8 cellular contexts compared by ENCODE assay signal in the genomic region with DNA sequence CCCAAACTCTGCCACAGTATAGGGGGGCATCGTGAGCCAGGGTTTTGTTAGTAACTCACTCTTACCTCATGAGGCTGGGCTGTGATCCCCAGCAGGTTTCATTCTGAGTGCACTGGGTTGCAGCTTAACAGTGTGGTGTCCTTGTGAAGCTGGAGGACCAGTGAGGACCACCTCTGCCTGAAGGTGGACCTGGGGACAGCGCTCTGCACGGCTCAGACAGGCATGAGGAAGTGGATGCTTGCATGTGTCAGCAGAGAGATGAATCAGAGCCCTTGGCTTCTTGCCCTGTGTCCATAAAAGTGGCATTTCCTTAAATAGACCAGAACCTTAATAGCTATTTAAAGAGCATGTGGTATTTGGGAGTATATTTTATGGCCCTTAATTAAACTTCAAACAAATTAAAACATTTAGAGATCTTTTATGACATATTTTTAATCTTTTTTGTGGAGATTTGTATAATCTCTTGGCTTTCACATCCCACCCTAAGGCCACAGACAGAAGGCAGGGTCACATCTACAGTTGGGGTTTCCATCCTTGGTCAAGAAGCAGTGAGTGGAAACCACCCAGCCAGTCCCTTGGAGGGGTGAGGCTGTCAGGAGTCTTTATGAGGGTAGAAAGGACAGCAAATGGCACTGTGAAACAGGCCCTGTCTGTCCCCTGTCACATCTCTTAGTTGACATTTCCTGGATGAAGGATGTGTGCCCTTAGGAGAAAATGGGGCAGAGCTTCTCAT. TPM values are rescaled to one million over a fixed set of nuclear protein-coding genes. Genes with fewer than 3 reads are reported as not detected.
DNase-seq lines count a peak whose midpoint lies in the region; ATAC-seq and TF ChIP-seq lines count a peak whose summit lies in the region.

No MANE protein-coding gene starts in this region.

- H3K36me3 Mint-ChIP-seq in activated CD4-positive, alpha-beta T cell treated with anti-CD3 and anti-CD28 coated beads, Interleukin-2, amount 10 ng/mL, durations not matched to agents 7 days and 5 days (ENCODE audit: low read depth) = peaks cover 20% of the 10 kb centered on the region
- H3K36me3 Mint-ChIP-seq in activated naive CD8-positive, alpha-beta T cell treated with anti-CD3 and anti-CD28 coated beads, Interleukin-2, amount 50 U/mL, for 24 hours (ENCODE audit: low read depth) = peaks cover 23% of the 10 kb centered on the region

- no peak overlapping the region for H3K4me3 Mint-ChIP-seq in activated CD4-positive, alpha-beta T cell treated with anti-CD3 and anti-CD28 coated beads, Interleukin-2, amount 10 ng/mL, durations not matched to agents 7 days and 5 days
- peak overlapping the region; percentile 8 for H3K4me3 Mint-ChIP-seq in activated naive CD8-positive, alpha-beta T cell treated with anti-CD3 and anti-CD28 coated beads, Interleukin-2, amount 50 U/mL, for 24 hours

- H3K4me3 ChIP-seq in right atrium auricular region (peak overlapping the region; percentile 18 to 40), skeletal muscle satellite cell (ENCODE audit: low read length) (peak overlapping the region; percentile 6)

- H3K9me3 ChIP-seq in right atrium auricular region = no peaks in the 10 kb centered on the region
- no peaks in the 10 kb centered on the region for H3K9me3 ChIP-seq in skeletal muscle satellite cell (replicated peaks; ENCODE audit: low read length)

- no peaks in the 10 kb centered on the region for H3K27me3 Mint-ChIP-seq in activated CD4-positive, alpha-beta T cell treated with anti-CD3 and anti-CD28 coated beads, Interleukin-2, amount 10 ng/mL, durations not matched to agents 7 days and 5 days
- H3K27me3 Mint-ChIP-seq in activated naive CD8-positive, alpha-beta T cell treated with anti-CD3 and anti-CD28 coated beads, Interleukin-2, amount 50 U/mL, for 24 hours = no peaks in the 10 kb centered on the region

- peak overlapping the region; percentile 18 for H3K9ac ChIP-seq in skeletal muscle satellite cell (ENCODE audit: low read depth, low read length)

- peak; percentile 73 for ATAC-seq in activated naive CD8-positive, alpha-beta T cell treated with anti-CD3 and anti-CD28 coated beads, Interleukin-2, amount 50 U/mL, for 24 hours
- ATAC-seq in GM19467 (IDR thresholded peaks at IDR 0.05; ENCODE audit: unreplicated experiment) = no peak
- ATAC-seq in HG03565 (IDR thresholded peaks at IDR 0.05; ENCODE audit: unreplicated experiment) = no peak

- H3K4me1 ChIP-seq in right atrium auricular region = peaks cover 0 to 82% of the 10 kb centered on the region in 2 donors
- H3K4me1 ChIP-seq in skeletal muscle satellite cell (ENCODE audit: control insufficient read depth, insufficient read depth, low read length) = peaks cover 20% of the 10 kb centered on the region

- H3K4me2 ChIP-seq in skeletal muscle satellite cell (ENCODE audit: low read length) = peak overlapping the region; percentile 26

- TF ChIP-seq CTCF in right atrium auricular region (IDR thresholded peaks at IDR 0.05) = no peak

- H3K27ac Mint-ChIP-seq in activated CD4-positive, alpha-beta T cell treated with anti-CD3 and anti-CD28 coated beads, Interleukin-2, amount 10 ng/mL, durations not matched to agents 7 days and 5 days = peak overlapping the region; percentile 38
- H3K27ac Mint-ChIP-seq in activated naive CD8-positive, alpha-beta T cell treated with anti-CD3 and anti-CD28 coated beads, Interleukin-2, amount 50 U/mL, for 24 hours = peak overlapping the region; percentile 76

- no peaks in the 10 kb centered on the region for H3K27me3 ChIP-seq in right atrium auricular region
- no peaks in the 10 kb centered on the region for H3K27me3 ChIP-seq in skeletal muscle satellite cell (ENCODE audit: control insufficient read depth, insufficient read depth, low read length)

- peaks cover 52% of the 10 kb centered on the region for H3K4me1 Mint-ChIP-seq in activated CD4-positive, alpha-beta T cell treated with anti-CD3 and anti-CD28 coated beads, Interleukin-2, amount 10 ng/mL, durations not matched to agents 7 days and 5 days
- peaks cover 57% of the 10 kb centered on the region for H3K4me1 Mint-ChIP-seq in activated naive CD8-positive, alpha-beta T cell treated with anti-CD3 and anti-CD28 coated beads, Interleukin-2, amount 50 U/mL, for 24 hours

- CTCF ChIA-PET in activated CD4-positive, alpha-beta T cell treated with anti-CD3 and anti-CD28 coated beads, Interleukin-2, amount 10 ng/mL, durations not matched to agents 7 days and 5 days (lab: Charles Lee) = interaction anchor here (1.4 kb wide), 1 partner anchor 21 kb away, joined by 4 read pairs; no protein-coding TSS in a partner anchor

- H3K9me3 Mint-ChIP-seq in activated CD4-positive, alpha-beta T cell treated with anti-CD3 and anti-CD28 coated beads, Interleukin-2, amount 10 ng/mL, durations not matched to agents 7 days and 5 days = no peaks in the 10 kb centered on the region
- no peaks in the 10 kb centered on the region for H3K9me3 Mint-ChIP-seq in activated naive CD8-positive, alpha-beta T cell treated with anti-CD3 and anti-CD28 coated beads, Interleukin-2, amount 50 U/mL, for 24 hours

- POLR2A ChIA-PET in activated CD4-positive, alpha-beta T cell treated with anti-CD3 and anti-CD28 coated beads, Interleukin-2, amount 10 ng/mL, durations not matched to agents 7 days and 5 days (lab: Charles Lee) = no interaction called here

- DNase-seq in activated CD4-positive, alpha-beta T cell treated with anti-CD3 and anti-CD28 coated beads, Interleukin-2, amount 10 ng/mL, durations not matched to agents 7 days and 5 days = no peak
- DNase-seq in activated CD4-positive, alpha-beta T cell treated with anti-CD3 and anti-CD28 coated beads, Interleukin-2, amount 50 U/mL, for 48 hours = no peak
- DNase-seq in NCI-H1048 (lab: John Stamatoyannopoulos, UW) (peak; percentile 45), right atrium auricular region (ENCODE audit: low spot score) (peak; percentile 91)
- DNase-seq in activated naive CD8-positive, alpha-beta T cell treated with anti-CD3 and anti-CD28 coated beads, Interleukin-2, amount 50 U/mL, for 24 hours = no peak

- peak overlapping the region; percentile 83 to 96 for H3K27ac ChIP-seq in right atrium auricular region

- H3K36me3 ChIP-seq in right atrium auricular region (peaks cover 11% of the 10 kb centered on the region), skeletal muscle satellite cell (ENCODE audit: insufficient read depth, low read length) (peaks cover 26% of the 10 kb centered on the region)

RNA-seq across cellular contexts. Expression of a gene that starts 24.8 kb away (rescaled TPM):
- total RNA-seq in activated CD4-positive, alpha-beta T cell treated with anti-CD3 and anti-CD28 coated beads, Interleukin-2, amount 10 ng/mL, durations not matched to agents 7 days and 5 days = 10 to 100 TPM; 25.3 to 29.0 TPM
- total RNA-seq in right atrium auricular region = 1 to 10 TPM; 5.9 to 7.1 TPM
- total RNA-seq in skeletal muscle satellite cell (2012; rRNA removed) = 3.3 and 6.3 TPM in 2 replicates

Comparison
In these comparisons a context has a peak if more than half of its experiments do, and no peak if none do; other contexts are left out.
1. DNase-seq: peak in NCI-H1048 (single experiment) and right atrium auricular region (single experiment); none in activated CD4-positive, alpha-beta T cell treated with anti-CD3 and anti-CD28 coated beads, Interleukin-2, amount 10 ng/mL, durations not matched to agents 7 days and 5 days (single experiment), activated CD4-positive, alpha-beta T cell treated with anti-CD3 and anti-CD28 coated beads, Interleukin-2, amount 50 U/mL, for 48 hours (0 of 2) and activated naive CD8-positive, alpha-beta T cell treated with anti-CD3 and anti-CD28 coated beads, Interleukin-2, amount 50 U/mL, for 24 hours (single experiment).